In the genomic region with DNA sequence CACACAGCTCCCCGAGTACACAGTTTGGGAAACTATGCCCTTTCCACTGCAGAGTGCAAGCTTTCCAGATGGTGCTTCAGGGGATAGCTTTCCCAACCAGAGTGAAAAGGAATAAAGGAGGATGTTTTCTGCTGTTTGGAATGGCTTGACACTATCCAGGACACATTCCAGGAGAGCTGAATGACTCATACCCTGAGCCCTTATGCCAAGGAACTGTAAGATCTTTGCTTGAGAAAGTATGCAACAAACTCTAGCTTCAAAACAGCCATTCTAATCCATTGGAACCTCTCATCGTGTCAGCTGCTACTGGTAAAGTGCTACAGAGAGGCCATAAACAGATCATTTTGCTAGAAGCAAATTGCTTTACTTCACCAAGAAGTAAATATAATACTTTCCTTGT, we compare ENCODE assay signal across 9 cellular contexts. TPM values are rescaled to one million over a fixed set of nuclear protein-coding genes. Genes with fewer than 3 reads are reported as not detected.
DNase-seq lines count a peak whose midpoint lies in the region; ATAC-seq, FAIRE-seq and TF ChIP-seq lines count a peak whose summit lies in the region.
"Had no signal": no experiment of that assay in that cellular context is flagged by ENCODE, and none has a peak within 500 bp of the region (broad histone marks: within the 10 kb centered on the region; RNA-seq: fewer than 3 reads in every experiment).

No MANE protein-coding gene starts in this region.

- H3K36me3 Mint-ChIP-seq in T-helper 2 cell treated with Interferon-gamma antibody and Interleukin-4, amounts not matched to agents 5 μg/mL and 100 μg/mL, for 36 hours (ENCODE audit: low read depth), result peaks cover 33% of the 10 kb centered on the region

- TF ChIP-seq CTCF in BJ (IDR thresholded peaks at IDR 0.05; ENCODE audit: insufficient read depth, low read depth, low read length) (no peak), RWPE2 (IDR thresholded peaks at IDR 0.05; ENCODE audit: poor library complexity, severe bottlenecking) (no peak), fibroblast of the aortic adventitia (IDR thresholded peaks at IDR 0.05; ENCODE audit: insufficient read depth, low read length) (no peak), pancreas (IDR thresholded peaks at IDR 0.05) (no peak)

- intact Hi-C loops in pancreas (cut with DNase I), result no loop called here

- WGBS in pancreas, 2 donors, result 22% methylated on average over 2 of the region's 2 CpGs

- H3K27me3 ChIP-seq in BJ (ENCODE audit: control insufficient read depth, insufficient read depth, low read length) (no peaks in the 10 kb centered on the region), RWPE2 (ENCODE audit: insufficient read depth, poor library complexity, severe bottlenecking) (no peaks in the 10 kb centered on the region), pancreas (no peaks in the 10 kb centered on the region)

- H3K36me3 ChIP-seq in BJ (ENCODE audit: control insufficient read depth, insufficient read depth, low read length), result no peaks in the 10 kb centered on the region; the same call in 1 of the 2 replicates
- H3K36me3 ChIP-seq in RWPE2 (ENCODE audit: low read depth), result peaks cover 57% of the 10 kb centered on the region
- H3K36me3 ChIP-seq in pancreas, result peaks cover 0 to 11% (median 4%) of the 10 kb centered on the region in 3 donors

- no peak overlapping the region for H3K4me3 Mint-ChIP-seq in T-helper 2 cell treated with Interferon-gamma antibody and Interleukin-4, amounts not matched to agents 5 μg/mL and 100 μg/mL, for 36 hours

- CTCF ChIA-PET in BJ (lab: Yijun Ruan, JAX), result interaction anchor here (0.6 to 2.1 kb wide), 11 partner anchors 9 to 1728 kb away, joined by 3 to 14 read pairs (median 4); no protein-coding TSS in a partner anchor

- FAIRE-seq in pancreas (lab: Jason Lieb, UNC), result peak; percentile 96

- no peaks in the 10 kb centered on the region for H3K9me3 Mint-ChIP-seq in T-helper 2 cell treated with Interferon-gamma antibody and Interleukin-4, amounts not matched to agents 5 μg/mL and 100 μg/mL, for 36 hours

- H3K27ac ChIP-seq in RWPE2 (ENCODE audit: poor library complexity, severe bottlenecking) (peak overlapping the region; percentile 71), pancreas (peak overlapping the region in 1 of 4 donors; percentile 54)

- no peak overlapping the region for H3K27ac Mint-ChIP-seq in T-helper 2 cell treated with Interferon-gamma antibody and Interleukin-4, amounts not matched to agents 5 μg/mL and 100 μg/mL, for 36 hours

- H3K4me1 ChIP-seq in RWPE2 (ENCODE audit: insufficient read depth, poor library complexity, severe bottlenecking) (peaks cover 39% of the 10 kb centered on the region), pancreas (peaks cover 5 to 9% (median 8%) of the 10 kb centered on the region in 3 donors)

- ATAC-seq in RWPE2 (ENCODE audit: low read depth) (peak; percentile 95), pancreas (peak; percentile 94 to 96 (median 95)), HG03159 (IDR thresholded peaks at IDR 0.05; ENCODE audit: unreplicated experiment) (no peak), GM19455 (IDR thresholded peaks at IDR 0.05; ENCODE audit: unreplicated experiment) (no peak)

- H3K9me3 ChIP-seq in RWPE2 (ENCODE audit: severe bottlenecking), result no peaks in the 10 kb centered on the region
- H3K9me3 ChIP-seq in pancreas, result no peaks in the 10 kb centered on the region

- no peaks in the 10 kb centered on the region for H3K27me3 Mint-ChIP-seq in T-helper 2 cell treated with Interferon-gamma antibody and Interleukin-4, amounts not matched to agents 5 μg/mL and 100 μg/mL, for 36 hours (ENCODE audit: low read depth)

- H3K4me1 Mint-ChIP-seq in T-helper 2 cell treated with Interferon-gamma antibody and Interleukin-4, amounts not matched to agents 5 μg/mL and 100 μg/mL, for 36 hours (ENCODE audit: low read depth), result peaks cover 12% of the 10 kb centered on the region

- no peak overlapping the region for H3K4me3 ChIP-seq in BJ (ENCODE audit: low read depth, low read length)
- H3K4me3 ChIP-seq in RWPE2 (ENCODE audit: severe bottlenecking), result no peak overlapping the region
- no peak overlapping the region for H3K4me3 ChIP-seq in fibroblast of the aortic adventitia (ENCODE audit: low read depth, low read length)
- no peak overlapping the region for H3K4me3 ChIP-seq in pancreas

- POLR2A ChIA-PET in BJ (lab: Charles Lee), result interaction anchor here (0.5 to 0.8 kb wide), 2 partner anchors 180 to 346 kb away, joined by 4 to 17 read pairs; no protein-coding TSS in a partner anchor

- DNase-seq in BJ (ENCODE audit: low read depth) (peak; percentile 99), RWPE2 (ENCODE audit: low spot score) (no peak), fibroblast of the aortic adventitia (ENCODE audit: low read depth) (peak; percentile 100), pancreas (peak in 2 of 6 donors; percentile 31 to 57), NCI-H2081 treated with DMSO at 0.1 percent for 48 hours (lab: John Stamatoyannopoulos, UW) (no peak)
- DNase-seq in T-helper 2 cell treated with Interferon-gamma antibody and Interleukin-4, amounts not matched to agents 5 μg/mL and 100 μg/mL, for 36 hours (ENCODE audit: low spot score), result no peak
- DNase-seq: NCI-H82 had no signal

RNA-seq across cellular contexts. Expression of a gene that starts 33.6 kb away (rescaled TPM):
- polyA plus RNA-seq in BJ (2011; rRNA removed) (27.0 and 43.5 TPM in 2 replicates), pancreas (10 to 100 TPM; 11.3 to 12.5 TPM)
- polyA minus RNA-seq in BJ (2011; rRNA and poly(A)+ RNA removed), result 59.4 and 72.2 TPM in 2 replicates
- total RNA-seq in fibroblast of the aortic adventitia (ENCODE audit: low replicate concordance) (55.0 and 69.3 TPM in 2 replicates), pancreas (10 to 100 TPM; 12.3 to 30.3 (median 17.2) TPM)

Comparison
In these comparisons a context has a peak if more than half of its experiments do, and no peak if none do; other contexts are left out.
1. DNase-seq: peak in BJ (single experiment) and fibroblast of the aortic adventitia (single experiment); none in RWPE2 (single experiment), NCI-H2081 treated with DMSO at 0.1 percent for 48 hours (single experiment) and T-helper 2 cell treated with Interferon-gamma antibody and Interleukin-4, amounts not matched to agents 5 μg/mL and 100 μg/mL, for 36 hours (single experiment).
2. ATAC-seq: peak in RWPE2 (single experiment) and pancreas (4 of 4); none in HG03159 (single experiment) and GM19455 (single experiment).